In genomic region chr11:20887137-20887536, GRCh38 we compare ENCODE assay signal across 21 cellular contexts.
DNase-seq lines count a peak whose midpoint lies in the region; ATAC-seq, FAIRE-seq and TF ChIP-seq lines count a peak whose summit lies in the region.
"Had no signal": no experiment of that assay in that cellular context is flagged by ENCODE, and none has a peak within 500 bp of the region (broad histone marks: within the 10 kb centered on the region; RNA-seq: fewer than 3 reads in every experiment).

No MANE protein-coding gene starts in this region.

- DNase-seq in NCI-H2029 (lab: John Stamatoyannopoulos, UW) (peak; percentile 34), NCI-H2029 treated with DMSO at 0.1 percent for 48 hours (lab: John Stamatoyannopoulos, UW) (peak; percentile 56), NCI-H526 treated with DMSO at 0.1 percent for 48 hours (lab: John Stamatoyannopoulos, UW) (peak; percentile 86), GM12878 (ENCODE audit: low read depth, low spot score) (no peak), NCI-H774 (lab: John Stamatoyannopoulos, UW) (no peak), GF-D8 (lab: John Stamatoyannopoulos, UW) (no peak)
- DNase-seq: C1 segment of cervical spinal cord; CD4-positive, CD25-positive, alpha-beta regulatory T cell; CD8-positive, alpha-beta T cell; DMS 273 treated with DMSO at 0.1 percent for 48 hours; DND-41; H9 had no signal

- H4K20me1 ChIP-seq in GM12878 (ENCODE audit: control insufficient read depth, insufficient read depth) = no peaks in the 10 kb centered on the region

- no TSS peak for BruUV-seq in GM12878 (replicated peaks; lab: Mats Ljungman, UMichigan)

- no peaks in the 10 kb centered on the region for H3K9me3 ChIP-seq in GM12878 (replicated peaks; ENCODE audit: control insufficient read depth, insufficient read depth, low read length)

- FAIRE-seq in GM12878 (lab: Jason Lieb, UNC) = no peak
- FAIRE-seq: D721Med, G401.6, GM12891, GM18507, GM19239 had no signal

- H3K27ac ChIP-seq in GM12878 (ENCODE audit: control insufficient read depth, insufficient read depth) = no peak overlapping the region

- CTCF ChIA-PET in GM12878 (lab: Yijun Ruan, JAX) = interaction anchor here (0.8 to 1.0 kb wide), 2 partner anchors 10 to 14 kb away, joined by 3 read pairs; no protein-coding TSS in a partner anchor

- SMC1A ChIA-PET in GM12878 (lab: Charles Lee; ENCODE audit: uncharacterized antibody, unreplicated experiment) = interaction anchor here (1.6 kb wide), 1 partner anchor 12 kb away, joined by 3 read pairs; no protein-coding TSS in a partner anchor

- TF ChIP-seq RAD21 in GM12878 (IDR thresholded peaks at IDR 0.05; ENCODE audit: insufficient read depth, low read depth, low read length) = no peak

- peak; percentile 77 for ATAC-seq in GM12878
- no peak for ATAC-seq in GM18511 (IDR thresholded peaks at IDR 0.05; ENCODE audit: unreplicated experiment)
- ATAC-seq in GM19397 (IDR thresholded peaks at IDR 0.05; ENCODE audit: unreplicated experiment) = no peak
- ATAC-seq: CD8-positive, alpha-beta T cell; GM23338; HCT116 had no signal

- in situ Hi-C loops in GM12878 (cut with MboI) = no loop called here

- no peaks in the 10 kb centered on the region for H3K4me1 ChIP-seq in GM12878 (ENCODE audit: control insufficient read depth, insufficient read depth, low read length)

- TF ChIP-seq EP300 in GM12878 (IDR thresholded peaks at IDR 0.05; ENCODE audit: borderline replicate concordance in 1 of 2, control insufficient read depth in 1 of 2, low read depth in 2 of 2, low read length in 2 of 2) = no peak

- H3K36me3 ChIP-seq in GM12878 (ENCODE audit: control insufficient read depth in 2 of 2, insufficient read depth in 2 of 2, low read length in 1 of 2) = no peaks in the 10 kb centered on the region

- RAD21 ChIA-PET in GM12878 (lab: Charles Lee; ENCODE audit: unreplicated experiment) = no interaction called here

- no peak overlapping the region for H2AFZ ChIP-seq in GM12878 (ENCODE audit: control insufficient read depth, low read depth, low read length)
- H2AFZ ChIP-seq: GM23338 had no signal

- 37% methylated on average over 2 of the region's 2 CpGs for WGBS in GM12878 (ENCODE audit: insufficient coverage, insufficient replicate concordance, low lambda C conversion rate, missing lambda C conversion rate)

- no peak for TF ChIP-seq CTCF in GM12878 (IDR thresholded peaks at IDR 0.05 in 2 of 3, conservative IDR thresholded peaks at IDR 0.05 in 1 of 3; ENCODE audit: control insufficient read depth in 2 of 3, extremely low read depth in 1 of 3, insufficient read depth in 1 of 3, low read depth in 3 of 3, low read length in 3 of 3)

- POLR2A ChIA-PET in GM12878 (lab: Charles Lee) = no interaction called here

- no peaks in the 10 kb centered on the region for H3K79me2 ChIP-seq in GM12878 (ENCODE audit: control insufficient read depth, insufficient read depth, low read length)

- no peak overlapping the region for H3K9ac ChIP-seq in GM12878 (ENCODE audit: control insufficient read depth, insufficient read depth, low read length)

- H3K27me3 ChIP-seq in GM12878 (replicated peaks in 1 of 2; ENCODE audit: control insufficient read depth in 2 of 2, insufficient read depth in 2 of 2, low read length in 1 of 2) = no peaks in the 10 kb centered on the region

- no peak for TF ChIP-seq POLR2A in GM12878 (IDR thresholded peaks at IDR 0.05; ENCODE audit: low read depth, low read length)

- H3K4me2 ChIP-seq in GM12878 (ENCODE audit: control insufficient read depth, insufficient read depth) = no peak overlapping the region
- H3K4me2 ChIP-seq: GM23338 had no signal

- intact Hi-C loops in GM12878 (cut with micrococcal nuclease; ENCODE audit: unreplicated experiment) = no loop called here

- H3K4me3 ChIP-seq in GM12878 = no peak overlapping the region
- H3K4me3 ChIP-seq: GM23338 had no signal

TF ChIP-seq in GM12878, 131 proteins besides CTCF, POLR2A, EP300 and RAD21:
- TF ChIP-seq IKZF1 (conservative IDR thresholded peaks at IDR 0.05) (peak; percentile 52), PKNOX1 (IDR thresholded peaks at IDR 0.05) (peak; percentile 27; the same call in 1 of the 2 replicates), NR2C1 (IDR thresholded peaks at IDR 0.05) (no peak)

Comparison
In these comparisons a context has a peak if more than half of its experiments do, and no peak if none do; other contexts are left out.
1. DNase-seq: peak in NCI-H2029 (single experiment), NCI-H2029 treated with DMSO at 0.1 percent for 48 hours (single experiment) and NCI-H526 treated with DMSO at 0.1 percent for 48 hours (single experiment); none in GM12878 (single experiment), NCI-H774 (single experiment) and GF-D8 (single experiment).